In the genomic region with DNA sequence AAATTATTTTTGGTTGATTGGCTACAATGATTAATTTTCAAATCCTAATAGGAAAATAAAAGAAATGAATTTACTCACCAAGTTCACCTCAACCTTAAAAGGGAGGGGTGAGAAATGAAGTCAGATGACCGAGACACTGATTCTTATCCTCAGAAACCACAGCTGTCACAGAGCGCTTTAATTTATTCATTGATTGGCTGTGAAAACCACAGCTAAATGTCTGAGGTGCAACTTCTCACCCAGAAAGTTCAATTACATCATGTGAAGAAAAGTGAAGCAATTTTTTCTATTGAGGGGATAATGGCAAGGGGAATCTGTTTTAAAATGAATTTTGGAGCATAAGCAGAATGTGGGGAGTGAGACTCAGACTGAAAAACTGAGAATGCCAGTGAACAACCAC, we compare ENCODE assay signal across 13 cellular contexts.
DNase-seq lines count a peak whose midpoint lies in the region; ATAC-seq and TF ChIP-seq lines count a peak whose summit lies in the region.
"Had no signal": no experiment of that assay in that cellular context is flagged by ENCODE, and none has a peak within 500 bp of the region (broad histone marks: within the 10 kb centered on the region; RNA-seq: fewer than 3 reads in every experiment).

No MANE protein-coding gene starts in this region.

- no peak overlapping the region for H4K5ac ChIP-seq in mesendoderm (ENCODE audit: low read length)

- no peak overlapping the region for H3K23ac ChIP-seq in mesendoderm (ENCODE audit: low read length)

- H3K18ac ChIP-seq in mesendoderm (ENCODE audit: low read length): peak overlapping the region; percentile 60

- no peak overlapping the region for H3K56ac ChIP-seq in mesendoderm (ENCODE audit: low read length)

- H4K8ac ChIP-seq in mesendoderm (ENCODE audit: low read depth, low read length): no peak overlapping the region

- H3K27me3 ChIP-seq in GM23248 (replicated peaks; ENCODE audit: insufficient read depth) (no peaks in the 10 kb centered on the region), mesendoderm (ENCODE audit: insufficient read depth, low read length, poor library complexity) (no peaks in the 10 kb centered on the region)
- H3K27me3 ChIP-seq: body of pancreas, stomach had no signal

- peak overlapping the region; percentile 44 for H3K4me2 ChIP-seq in GM23248 (ENCODE audit: unreplicated experiment)
- no peak overlapping the region for H3K4me2 ChIP-seq in mesendoderm (ENCODE audit: low read length)
- H3K4me2 ChIP-seq in OCI-LY7 (ENCODE audit: low read length): no peak overlapping the region

- H3K9me2 ChIP-seq in GM23248 (ENCODE audit: insufficient read depth) (no peaks in the 10 kb centered on the region), OCI-LY7 (ENCODE audit: insufficient read depth, low read length) (no peaks in the 10 kb centered on the region)

- H4K20me1 ChIP-seq in GM23248 (ENCODE audit: insufficient read depth) (no peaks in the 10 kb centered on the region), OCI-LY7 (ENCODE audit: insufficient read depth, low read length) (no peaks in the 10 kb centered on the region)

- DNase-seq in GM13977 (ENCODE audit: low spot score) (peak; percentile 39), GM23248 (no peak), T-helper 17 cell (no peak), mesendoderm (no peak), foreskin fibroblast (no peak), NCI-H2107 (lab: John Stamatoyannopoulos, UW) (no peak), OCI-LY7 (ENCODE audit: low spot score) (no peak), GF-D8 (lab: John Stamatoyannopoulos, UW) (no peak)
- DNase-seq: body of pancreas, NCI-H1048, NCI-H69, stomach had no signal

- peaks cover 7% of the 10 kb centered on the region for H3K4me1 Mint-ChIP-seq in T-helper 17 cell

- H2AFZ ChIP-seq in GM23248: peak overlapping the region; percentile 70
- no peak overlapping the region for H2AFZ ChIP-seq in OCI-LY7 (ENCODE audit: low read length)

- no peak overlapping the region for H2AK5ac ChIP-seq in mesendoderm (ENCODE audit: low read length)

- H3K9ac ChIP-seq in GM23248: peak overlapping the region; percentile 18; the same call in 1 of the 2 replicates
- no peak overlapping the region for H3K9ac ChIP-seq in mesendoderm (ENCODE audit: low read length)

- H3K36me3 ChIP-seq in GM23248 (ENCODE audit: low read depth): no peaks in the 10 kb centered on the region
- no peaks in the 10 kb centered on the region for H3K36me3 ChIP-seq in mesendoderm (ENCODE audit: control insufficient read depth, insufficient read depth, low read length)
- H3K36me3 ChIP-seq in OCI-LY7 (ENCODE audit: insufficient read depth, low read length): no peaks in the 10 kb centered on the region
- H3K36me3 ChIP-seq: stomach had no signal

- intact Hi-C loops in OCI-LY7 (cut with micrococcal nuclease; ENCODE audit: unreplicated experiment): no loop called here

- no peak overlapping the region for H2BK120ac ChIP-seq in mesendoderm (ENCODE audit: low read depth, low read length)

- peak; percentile 69 for ATAC-seq in T-helper 17 cell
- ATAC-seq: body of pancreas; naive thymus-derived CD8-positive, alpha-beta T cell had no signal

- H3K4me3 Mint-ChIP-seq in T-helper 17 cell: peak overlapping the region; percentile 49
- H3K4me3 Mint-ChIP-seq: naive thymus-derived CD8-positive, alpha-beta T cell had no signal

- no peak for TF ChIP-seq CTCF in GM13977 (IDR thresholded peaks at IDR 0.05; ENCODE audit: extremely low read depth, insufficient read depth, missing control alignments)
- TF ChIP-seq CTCF in foreskin fibroblast (IDR thresholded peaks at IDR 0.05; ENCODE audit: low read depth, low read length): no peak
- TF ChIP-seq CTCF in OCI-LY7 (conservative IDR thresholded peaks at IDR 0.05; ENCODE audit: low read length): no peak

- peaks cover 21% of the 10 kb centered on the region for H3F3A ChIP-seq in GM23248 (ENCODE audit: insufficient read depth)

- POLR2A ChIA-PET in OCI-LY7 (lab: Charles Lee): no interaction called here

- H2BK15ac ChIP-seq in mesendoderm (replicated peaks; ENCODE audit: low read depth): no peak overlapping the region

- no peaks in the 10 kb centered on the region for H3K79me1 ChIP-seq in mesendoderm (ENCODE audit: low read length)

- CTCF ChIA-PET in OCI-LY7 (lab: Charles Lee; ENCODE audit: unreplicated experiment): no interaction called here

- H2BK5ac ChIP-seq in mesendoderm (ENCODE audit: low read length): no peak overlapping the region

- in situ Hi-C loops in GM13977 (cut with MboI; ENCODE audit: low pct_unique_long_range_greater_than_20kb, low sequenced_read_pairs, unreplicated experiment): loop anchor here (25.0 kb wide), 1 partner anchor 98 kb away; no protein-coding TSS in a partner anchor
- in situ Hi-C loops in GM23248 (cut with MboI): no loop called here

- H3K9me3 ChIP-seq in GM23248 (ENCODE audit: low read depth) (no peaks in the 10 kb centered on the region), T-helper 17 cell (ENCODE audit: control insufficient read depth, low read length, poor library complexity, severe bottlenecking) (no peaks in the 10 kb centered on the region), OCI-LY7 (ENCODE audit: low read length) (no peaks in the 10 kb centered on the region)
- H3K9me3 ChIP-seq: body of pancreas, stomach had no signal

- peak overlapping the region; percentile 38 for H3K27ac ChIP-seq in GM23248
- H3K27ac ChIP-seq in mesendoderm (ENCODE audit: low read depth, low read length): no peak overlapping the region
- H3K27ac ChIP-seq in OCI-LY7 (ENCODE audit: low read depth, low read length, poor library complexity, severe bottlenecking): no peak overlapping the region
- H3K27ac ChIP-seq: body of pancreas, stomach had no signal

- no peaks in the 10 kb centered on the region for H3K36me3 Mint-ChIP-seq in T-helper 17 cell (ENCODE audit: low read depth)
- H3K36me3 Mint-ChIP-seq: naive thymus-derived CD8-positive, alpha-beta T cell had no signal

- H3K4me3 ChIP-seq in GM23248 (no peak overlapping the region), mesendoderm (ENCODE audit: low read length) (no peak overlapping the region), foreskin fibroblast (ENCODE audit: low read depth in 1 of 2, low read length in 2 of 2) (peak overlapping the region in 1 of 2 donors; percentile 3), OCI-LY7 (ENCODE audit: low read depth, low read length, poor library complexity, severe bottlenecking) (no peak overlapping the region)
- H3K4me3 ChIP-seq: body of pancreas, stomach had no signal

- BruUV-seq in OCI-LY7 (replicated peaks; lab: Mats Ljungman, UMichigan): no TSS peak

- no peak overlapping the region for H3K27ac Mint-ChIP-seq in T-helper 17 cell
- H3K27ac Mint-ChIP-seq: naive thymus-derived CD8-positive, alpha-beta T cell had no signal

- no peaks in the 10 kb centered on the region for H3K79me2 ChIP-seq in GM23248 (ENCODE audit: insufficient read depth)
- no peaks in the 10 kb centered on the region for H3K79me2 ChIP-seq in mesendoderm (ENCODE audit: control insufficient read depth, insufficient read depth, low read length)
- no peaks in the 10 kb centered on the region for H3K79me2 ChIP-seq in OCI-LY7 (ENCODE audit: insufficient read depth, low read depth, low read length)

- WGBS in GM23248 (ENCODE audit: low coverage in 1 of 2, low lambda C conversion rate in 2 of 2, missing lambda C conversion rate in 2 of 2), 2 experiments: 91 to 94% methylated on average over 2 of the region's 2 CpGs
- WGBS in mesendoderm (ENCODE audit: extremely low coverage, insufficient coverage, low lambda C conversion rate): no CpG with 5 or more reads among the region's 2 CpGs

- H3K4me1 ChIP-seq in GM23248 (ENCODE audit: insufficient read depth) (peaks cover 16% of the 10 kb centered on the region), mesendoderm (ENCODE audit: control insufficient read depth, low read depth, low read length) (no peaks in the 10 kb centered on the region), OCI-LY7 (ENCODE audit: insufficient read depth, low read length, poor library complexity, severe bottlenecking) (no peaks in the 10 kb centered on the region)
- H3K4me1 ChIP-seq: body of pancreas had no signal

- H3K27me3 Mint-ChIP-seq in T-helper 17 cell: peaks cover 13% of the 10 kb centered on the region

- no peak overlapping the region for H3K4ac ChIP-seq in mesendoderm (ENCODE audit: low read depth, low read length)
